Comparison of ENCODE assay signal across 26 cellular contexts in the genomic region with DNA sequence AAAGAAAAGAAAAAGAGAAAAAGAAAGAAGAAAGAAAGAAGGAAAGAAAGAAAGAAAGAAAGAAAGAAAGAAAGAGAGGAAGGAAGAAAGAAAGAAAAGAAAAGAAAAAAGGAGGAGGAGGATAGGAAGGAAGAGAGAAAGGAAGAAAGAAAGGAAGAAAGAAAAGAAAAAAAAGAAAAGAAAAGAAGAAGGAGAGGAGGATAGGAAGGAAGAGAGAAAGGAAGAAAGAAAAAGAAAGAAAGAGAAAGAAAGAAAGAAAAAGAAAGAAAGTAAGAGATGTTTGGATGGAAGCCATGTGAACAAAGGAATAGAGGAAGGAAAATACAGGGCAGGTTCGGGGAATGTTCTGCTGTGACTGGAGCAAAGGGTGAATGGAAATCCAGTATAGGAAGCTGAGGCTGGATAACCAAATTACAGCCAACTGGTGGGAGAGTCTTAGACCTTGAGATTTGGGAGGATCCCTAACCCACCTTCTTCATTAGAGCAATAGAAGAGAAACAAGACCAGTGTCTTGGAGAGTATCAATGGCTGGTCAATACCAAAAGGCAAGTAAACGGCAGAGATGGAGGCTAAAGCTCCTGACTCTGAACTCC.
"Had no signal": no experiment of that assay in that cellular context is flagged by ENCODE, and none has a peak within 500 bp of the region (broad histone marks: within the 10 kb centered on the region; RNA-seq: fewer than 3 reads in every experiment).

No MANE protein-coding gene starts in this region.

- H3K27ac Mint-ChIP-seq: activated naive CD8-positive, alpha-beta T cell; activated T-cell treated with anti-CD3 and anti-CD28 coated beads, Interleukin-2, amount 50 U/mL, for 24 hours; activated T-helper 2 cell treated with anti-CD3 and anti-CD28 coated beads, Interferon-gamma antibody, Interleukin-2, Interleukin-4, amounts not matched to agents 10 μg/mL and 5 μg/mL and 100 μg/mL, durations not matched to agents 14 hours and 24 hours and 36 hours; dendritic cell treated with granulocyte-macrophage colony-stimulating factor and Interleukin-4, amounts not matched to agents 40 ng/mL and 50 ng/mL, for 4 days; progenitor cell of endocrine pancreas; T-helper 2 cell treated with Interferon-gamma antibody and Interleukin-4, amounts not matched to agents 5 μg/mL and 100 μg/mL, for 36 hours had no signal

- H3K4me3 ChIP-seq: adrenal gland, ascending aorta, mucosa of descending colon, upper lobe of left lung had no signal

- H3K27me3 ChIP-seq: adrenal gland, ascending aorta, upper lobe of left lung had no signal

- H3K36me3 Mint-ChIP-seq: activated naive CD8-positive, alpha-beta T cell had no signal

- H3K9me3 ChIP-seq: adrenal gland, ascending aorta, mucosa of descending colon, upper lobe of left lung had no signal

- H3K36me3 ChIP-seq: adrenal gland, ascending aorta, brain microvascular endothelial cell, upper lobe of left lung, WERI-Rb-1 had no signal

- H3K27ac ChIP-seq: adrenal gland, ascending aorta, brain microvascular endothelial cell, upper lobe of left lung, WERI-Rb-1 had no signal

- H3K9me3 Mint-ChIP-seq: dendritic cell treated with granulocyte-macrophage colony-stimulating factor and Interleukin-4, amounts not matched to agents 40 ng/mL and 50 ng/mL, for 4 days; T-helper 2 cell treated with Interferon-gamma antibody and Interleukin-4, amounts not matched to agents 5 μg/mL and 100 μg/mL, for 36 hours had no signal

- H3K4me3 Mint-ChIP-seq: activated naive CD8-positive, alpha-beta T cell; activated T-cell treated with anti-CD3 and anti-CD28 coated beads, Interleukin-2, amount 50 U/mL, for 24 hours; dendritic cell treated with granulocyte-macrophage colony-stimulating factor and Interleukin-4, amounts not matched to agents 40 ng/mL and 50 ng/mL, for 4 days; T-helper 2 cell treated with Interferon-gamma antibody and Interleukin-4, amounts not matched to agents 5 μg/mL and 100 μg/mL, for 36 hours had no signal

- H3K27me3 Mint-ChIP-seq: progenitor cell of endocrine pancreas had no signal

- H3K4me1 ChIP-seq: adrenal gland, ascending aorta had no signal

- DNase-seq: activated CD4-positive, alpha-beta T cell treated with anti-CD3 and anti-CD28 coated beads for 1 hour; activated CD4-positive, alpha-beta T cell treated with anti-CD3 and anti-CD28 coated beads, Interleukin-2, amount 50 U/mL, for 1 hour; activated CD8-positive, alpha-beta memory T cell treated with anti-CD3 and anti-CD28 coated beads for 24 hours; activated CD8-positive, alpha-beta memory T cell treated with anti-CD3 and anti-CD28 coated beads, Interleukin-2, amount 50 U/mL, for 4 hours; activated naive CD4-positive, alpha-beta T cell; activated T-cell treated with anti-CD3 and anti-CD28 coated beads, Interleukin-2, amount 50 U/mL, for 24 hours; adrenal gland; brain microvascular endothelial cell; caudate nucleus; effector CD8-positive, alpha-beta T cell; glutamatergic neuron; hypothalamus; mesenchymal stem cell; mucosa of descending colon; retina; stimulated activated CD4-positive, alpha-beta T cell treated with anti-CD3 and anti-CD28 coated beads, Interleukin-2, amount 100 ng/mL, for 48 hours; stimulated activated naive CD4-positive, alpha-beta T cell treated with Interleukin-2 at 50 U/mL for 16 hours; upper lobe of left lung; WERI-Rb-1 had no signal

- FAIRE-seq: frontal cortex had no signal
